In genomic region chr4:56301181-56302076, GRCh38 we compare ENCODE assay signal across 8 cellular contexts.
A peak's percentile ranks its signal among the peaks of the same experiment; 100 is the strongest.
DNase-seq lines count a peak whose midpoint lies in the region; ATAC-seq and TF ChIP-seq lines count a peak whose summit lies in the region.

No MANE protein-coding gene starts in this region.

- DNase-seq in AML-193 (lab: John Stamatoyannopoulos, UW) (peak; percentile 47 to 72), NCI-H2171 treated with DMSO at 0.1 percent for 48 hours (lab: John Stamatoyannopoulos, UW) (peak; percentile 60), cardiac fibroblast (ENCODE audit: low read depth in 2 of 2) (peak; percentile 94), kidney tubule cell (ENCODE audit: low spot score) (peak; percentile 93)
- peak; percentile 49 to 63 for DNase-seq in stimulated activated CD4-positive, alpha-beta T cell treated with anti-CD3 and anti-CD28 coated beads, Interleukin-2, amount 100 ng/mL, for 48 hours

- TF ChIP-seq CTCF in WI38 (IDR thresholded peaks at IDR 0.05; ENCODE audit: low read depth, low read length) (peak; percentile 88), cardiac fibroblast (IDR thresholded peaks at IDR 0.05; ENCODE audit: low read depth, low read length) (peak; percentile 98)

- peak; percentile 97 for ATAC-seq in GM18907 (IDR thresholded peaks at IDR 0.05; ENCODE audit: unreplicated experiment)
- peak; percentile 90 for ATAC-seq in HG03139 (IDR thresholded peaks at IDR 0.05; ENCODE audit: unreplicated experiment)

- H3K4me3 ChIP-seq in WI38 (ENCODE audit: low read depth, low read length) (peak overlapping the region; percentile 22; the same call in 1 of the 2 replicates), cardiac fibroblast (replicated peaks in 1 of 2; ENCODE audit: low read depth in 2 of 2, low read length in 2 of 2) (no peak overlapping the region)
